15 cellular contexts compared by ENCODE assay signal in the genomic region with DNA sequence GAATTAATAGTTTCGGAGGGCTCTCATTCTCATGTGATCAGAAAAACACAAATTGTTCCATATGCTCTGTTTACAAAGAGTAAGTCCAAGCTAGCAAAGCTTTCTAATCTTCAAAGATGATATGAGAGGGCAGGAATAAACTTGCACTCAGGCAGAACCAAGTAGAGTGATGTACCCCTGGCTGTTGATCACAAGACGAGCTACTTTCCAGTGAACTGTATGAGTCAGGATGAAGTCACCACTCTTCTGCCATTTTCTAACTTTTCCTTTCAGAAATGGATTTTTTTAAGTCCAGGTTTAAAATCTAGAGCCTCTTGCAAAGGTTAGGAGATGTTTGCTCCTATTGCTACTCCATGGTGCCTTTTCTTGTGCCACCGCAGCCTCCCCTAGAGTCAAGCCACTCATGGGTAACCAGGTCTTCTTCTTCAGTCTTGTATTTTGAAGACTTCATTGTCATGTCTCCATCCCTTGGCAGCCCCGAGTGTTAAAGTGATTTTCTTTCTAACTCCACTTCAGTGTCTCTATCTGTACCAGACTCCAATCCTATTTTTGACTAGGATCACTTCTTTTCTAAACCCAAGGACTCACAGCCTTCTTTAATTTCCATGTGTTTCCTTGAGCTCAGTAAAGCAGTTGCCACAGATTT.
DNase-seq lines count a peak whose midpoint lies in the region; ATAC-seq and TF ChIP-seq lines count a peak whose summit lies in the region.
"Had no signal": no experiment of that assay in that cellular context is flagged by ENCODE, and none has a peak within 500 bp of the region (broad histone marks: within the 10 kb centered on the region; RNA-seq: fewer than 3 reads in every experiment).

No MANE protein-coding gene starts in this region.

- no peaks in the 10 kb centered on the region for H4K20me1 ChIP-seq in HCT116 (ENCODE audit: insufficient read depth)
- H4K20me1 ChIP-seq: BLaER1 treated with 17β-estradiol and CSF1 and Interleukin-3, amounts not matched to agents 10 nM and 100 nM had no signal

- peaks cover 9 to 13% of the 10 kb centered on the region in 2 donors for H3K27me3 Mint-ChIP-seq in natural killer cell treated with Interleukin-12 subunit alpha and Interleukin-12 subunit beta and Interleukin-15 and Interleukin-18, amount 100 ng/mL, for 72 hours
- H3K27me3 Mint-ChIP-seq: stimulated activated naive CD8-positive, alpha-beta T cell treated with anti-CD3 and anti-CD28 coated beads, Interleukin-15, Interleukin-2, amounts not matched to agents 100 ng/mL and 50 ng/mL, for 24 hours had no signal

- 91 to 92% methylated on average over 4 of the region's 4 CpGs for WGBS in heart right ventricle, 2 donors

- H3K4me1 Mint-ChIP-seq in natural killer cell treated with Interleukin-12 subunit alpha and Interleukin-12 subunit beta and Interleukin-15 and Interleukin-18, amount 100 ng/mL, for 72 hours (ENCODE audit: low read depth in 2 of 2), result no peaks in the 10 kb centered on the region

- H3K4me3 Mint-ChIP-seq in natural killer cell treated with Interleukin-12 subunit alpha and Interleukin-12 subunit beta and Interleukin-15 and Interleukin-18, amount 100 ng/mL, for 72 hours, result no peak overlapping the region
- H3K4me3 Mint-ChIP-seq: stimulated activated naive CD8-positive, alpha-beta T cell treated with anti-CD3 and anti-CD28 coated beads, Interleukin-15, Interleukin-2, amounts not matched to agents 100 ng/mL and 50 ng/mL, for 24 hours had no signal

- CTCF ChIA-PET in AG04450 (lab: Charles Lee), result interaction anchor here (0.6 to 3.5 kb wide), 4 partner anchors 17 to 305 kb away, joined by 3 to 30 read pairs (median 6); no protein-coding TSS in a partner anchor
- CTCF ChIA-PET in HCT116 (lab: Charles Lee), result interaction anchor here (1.0 to 2.0 kb wide), 2 partner anchors 17 to 305 kb away, joined by 4 to 9 read pairs; no protein-coding TSS in a partner anchor

- H3K27ac Mint-ChIP-seq in natural killer cell treated with Interleukin-12 subunit alpha and Interleukin-12 subunit beta and Interleukin-15 and Interleukin-18, amount 100 ng/mL, for 72 hours, result no peak overlapping the region
- H3K27ac Mint-ChIP-seq: stimulated activated naive CD8-positive, alpha-beta T cell treated with anti-CD3 and anti-CD28 coated beads, Interleukin-15, Interleukin-2, amounts not matched to agents 100 ng/mL and 50 ng/mL, for 24 hours had no signal

- H3K27ac ChIP-seq in AG04450 (ENCODE audit: low read depth, low read length) (peak overlapping the region; percentile 78), HCT116 (ENCODE audit: low read depth, low read length) (no peak overlapping the region), ascending aorta (peak overlapping the region; percentile 29 to 83), foreskin keratinocyte (peak overlapping the region; percentile 81), heart right ventricle (no peak overlapping the region)
- H3K27ac ChIP-seq: BLaER1 treated with 17β-estradiol and CSF1 and Interleukin-3, amounts not matched to agents 10 nM and 100 nM; SK-N-MC had no signal

- H3K4me2 ChIP-seq in HCT116 (ENCODE audit: low read length), result peak overlapping the region; percentile 32
- H3K4me2 ChIP-seq: BLaER1 treated with 17β-estradiol and CSF1 and Interleukin-3, amounts not matched to agents 10 nM and 100 nM had no signal

- RAD21 ChIA-PET in HCT116 (lab: Charles Lee; ENCODE audit: low non-redundant PET in 1 of 2, low total read pairs in 2 of 2, uncharacterized antibody in 2 of 2, unreplicated experiment in 2 of 2), result no interaction called here

- H3K9ac ChIP-seq in HCT116 (ENCODE audit: low read length), result no peak overlapping the region
- H3K9ac ChIP-seq: BLaER1 treated with 17β-estradiol and CSF1 and Interleukin-3, amounts not matched to agents 10 nM and 100 nM had no signal

- no peaks in the 10 kb centered on the region for H3K9me3 Mint-ChIP-seq in natural killer cell treated with Interleukin-12 subunit alpha and Interleukin-12 subunit beta and Interleukin-15 and Interleukin-18, amount 100 ng/mL, for 72 hours
- H3K9me3 Mint-ChIP-seq: stimulated activated naive CD8-positive, alpha-beta T cell treated with anti-CD3 and anti-CD28 coated beads, Interleukin-15, Interleukin-2, amounts not matched to agents 100 ng/mL and 50 ng/mL, for 24 hours had no signal

- no peak for TF ChIP-seq RAD21 in HCT116 (IDR thresholded peaks at IDR 0.05; ENCODE audit: low read depth)

- ATAC-seq in HCT116 (no peak), foreskin keratinocyte (peak; percentile 95), heart right ventricle (no peak)
- ATAC-seq in natural killer cell treated with Interleukin-12 subunit alpha and Interleukin-12 subunit beta and Interleukin-15 and Interleukin-18, amount 100 ng/mL, for 72 hours, result no peak
- ATAC-seq in activated CD4-positive, CD25-positive, alpha-beta regulatory T cell treated with anti-CD3 and anti-CD28 coated beads, Interleukin-2, amount 50 U/mL, for 24 hours, result no peak

- H3K9me3 ChIP-seq in AG04450 (ENCODE audit: control insufficient read depth, insufficient read depth, low read length), result no peaks in the 10 kb centered on the region
- H3K9me3 ChIP-seq in HCT116 (ENCODE audit: control insufficient read depth in 1 of 2, insufficient read depth in 1 of 2, low read depth in 1 of 2, low read length in 2 of 2), result no peaks in the 10 kb centered on the region
- H3K9me3 ChIP-seq in ascending aorta, result no peaks in the 10 kb centered on the region
- no peaks in the 10 kb centered on the region for H3K9me3 ChIP-seq in heart right ventricle
- H3K9me3 ChIP-seq: BLaER1 treated with 17β-estradiol and CSF1 and Interleukin-3, amounts not matched to agents 10 nM and 100 nM had no signal

- intact Hi-C loops in HCT116 (cut with micrococcal nuclease) (no loop called here), ascending aorta (cut with DNase I) (loop anchor here (5.0 kb wide), 1 partner anchor 34 kb away; no protein-coding TSS in a partner anchor), heart right ventricle (cut with DNase I) (no loop called here)

- no peaks in the 10 kb centered on the region for H3K36me3 Mint-ChIP-seq in natural killer cell treated with Interleukin-12 subunit alpha and Interleukin-12 subunit beta and Interleukin-15 and Interleukin-18, amount 100 ng/mL, for 72 hours

- TF ChIP-seq POLR2A in HCT116 (IDR thresholded peaks at IDR 0.05; ENCODE audit: borderline replicate concordance, extremely low read depth, insufficient read depth, insufficient read length), result no peak

- peak overlapping the region; percentile 65 for H2AFZ ChIP-seq in HCT116 (ENCODE audit: low read depth, low read length, poor library complexity, severe bottlenecking)

- H3K27me3 ChIP-seq in AG04450 (ENCODE audit: control insufficient read depth, insufficient read depth, low read length) (no peaks in the 10 kb centered on the region), HCT116 (ENCODE audit: insufficient read depth, low read length) (no peaks in the 10 kb centered on the region), ascending aorta (no peaks in the 10 kb centered on the region), foreskin keratinocyte (no peaks in the 10 kb centered on the region), heart right ventricle (no peaks in the 10 kb centered on the region)
- H3K27me3 ChIP-seq: BLaER1 treated with 17β-estradiol and CSF1 and Interleukin-3, amounts not matched to agents 10 nM and 100 nM had no signal

- H3K36me3 ChIP-seq in HCT116 (ENCODE audit: control insufficient read depth in 1 of 2, insufficient read depth in 2 of 2, low read length in 2 of 2) (no peaks in the 10 kb centered on the region), ascending aorta (no peaks in the 10 kb centered on the region), heart right ventricle (no peaks in the 10 kb centered on the region)
- H3K36me3 ChIP-seq: BLaER1 treated with 17β-estradiol and CSF1 and Interleukin-3, amounts not matched to agents 10 nM and 100 nM had no signal

- H3K4me1 ChIP-seq in HCT116 (ENCODE audit: control insufficient read depth in 1 of 2, insufficient read depth in 2 of 2, low read length in 2 of 2), result peaks cover 2 to 20% of the 10 kb centered on the region in 2 experiments; a peak in 3 of 4 replicates
- H3K4me1 ChIP-seq in ascending aorta, result peaks cover 3 to 19% of the 10 kb centered on the region in 2 donors
- H3K4me1 ChIP-seq in foreskin keratinocyte, result peaks cover 41% of the 10 kb centered on the region
- H3K4me1 ChIP-seq in heart right ventricle, result peaks cover 0 to 13% (median 0%) of the 10 kb centered on the region in 9 donors
- H3K4me1 ChIP-seq: BLaER1 treated with 17β-estradiol and CSF1 and Interleukin-3, amounts not matched to agents 10 nM and 100 nM had no signal

- H3K9me2 ChIP-seq in HCT116 (ENCODE audit: insufficient read depth), result no peaks in the 10 kb centered on the region

- H3K79me2 ChIP-seq in HCT116 (ENCODE audit: insufficient read depth, low read length), result no peaks in the 10 kb centered on the region

- TF ChIP-seq CTCF in AG04450 (IDR thresholded peaks at IDR 0.05; ENCODE audit: low read depth, low read length) (no peak), HCT116 (IDR thresholded peaks at IDR 0.05 in 2 of 3, conservative IDR thresholded peaks at IDR 0.05 in 1 of 3; ENCODE audit: borderline replicate concordance in 1 of 3, insufficient read depth in 1 of 3, low read depth in 2 of 3, low read length in 2 of 3) (no peak), ascending aorta (IDR thresholded peaks at IDR 0.05) (no peak), foreskin keratinocyte (conservative IDR thresholded peaks at IDR 0.05) (no peak), heart right ventricle (IDR thresholded peaks at IDR 0.05) (no peak)

- no TSS peak for BruUV-seq in HCT116 (replicated peaks; lab: Mats Ljungman, UMichigan)

- POLR2A ChIA-PET in AG04450 (lab: Yijun Ruan, JAX) (interaction anchor here (1.0 kb wide), 1 partner anchor 15 kb away, joined by 3 read pairs; no protein-coding TSS in a partner anchor), HCT116 (lab: Charles Lee) (no interaction called here)

- no peak overlapping the region for H3K4me3 ChIP-seq in AG04450 (ENCODE audit: low read depth, low read length)
- no peak overlapping the region for H3K4me3 ChIP-seq in HCT116 (replicated peaks in 1 of 2; ENCODE audit: low read depth in 1 of 2, low read length in 2 of 2)
- no peak overlapping the region for H3K4me3 ChIP-seq in ascending aorta
- no peak overlapping the region for H3K4me3 ChIP-seq in heart right ventricle
- H3K4me3 ChIP-seq: BLaER1 treated with 17β-estradiol and CSF1 and Interleukin-3, amounts not matched to agents 10 nM and 100 nM; SK-N-MC had no signal

- DNase-seq in AG04450 (ENCODE audit: low read depth, low spot score) (no peak), HCT116 (ENCODE audit: low read depth, low spot score) (no peak), ascending aorta (ENCODE audit: low spot score in 2 of 2) (no peak), foreskin keratinocyte (peak; percentile 85 to 93), heart right ventricle (no peak)
- no peak for DNase-seq in natural killer cell treated with Interleukin-12 subunit alpha and Interleukin-12 subunit beta and Interleukin-15 and Interleukin-18, amount 100 ng/mL, for 72 hours (ENCODE audit: low spot score)
- no peak for DNase-seq in stimulated activated CD8-positive, alpha-beta memory T cell treated with anti-CD3 and anti-CD28 coated beads, Interleukin-4, amount 100 ng/mL, for 48 hours
- DNase-seq: activated CD8-positive, alpha-beta memory T cell treated with anti-CD3 and anti-CD28 coated beads for 24 hours; hypothalamus; KG1; NCI-H345 had no signal

TF ChIP-seq in HCT116, 20 proteins besides CTCF, POLR2A, EP300 and RAD21 (continues in another document):
- TF ChIP-seq SRF (IDR thresholded peaks at IDR 0.05; ENCODE audit: low read depth), result 0 out of 2 replicates have a peak, but pooled peaks have one; percentile 21
- TF ChIP-seq CEBPB (IDR thresholded peaks at IDR 0.05; ENCODE audit: low read depth), result no peak

Comparison
In these comparisons a context has a peak if more than half of its experiments do, and no peak if none do; other contexts are left out.
1. DNase-seq: peak in foreskin keratinocyte (2 of 2); none in AG04450 (single experiment), HCT116 (single experiment), ascending aorta (0 of 2), natural killer cell treated with Interleukin-12 subunit alpha and Interleukin-12 subunit beta and Interleukin-15 and Interleukin-18, amount 100 ng/mL, for 72 hours (single experiment), heart right ventricle (0 of 2) and stimulated activated CD8-positive, alpha-beta memory T cell treated with anti-CD3 and anti-CD28 coated beads, Interleukin-4, amount 100 ng/mL, for 48 hours (single experiment).
2. H3K27ac ChIP-seq: peak in AG04450 (single experiment), ascending aorta (2 of 2) and foreskin keratinocyte (single experiment); none in HCT116 (single experiment) and heart right ventricle (0 of 10).